Comparison of ENCODE assay signal across 12 cellular contexts in genomic region chr7:36127075-36127740, GRCh38. TPM values are rescaled to one million over a fixed set of nuclear protein-coding genes. Genes with fewer than 3 reads are reported as not detected.
DNase-seq lines count a peak whose midpoint lies in the region; ATAC-seq lines count a peak whose summit lies in the region.
"Had no signal": no experiment of that assay in that cellular context is flagged by ENCODE, and none has a peak within 500 bp of the region (broad histone marks: within the 10 kb centered on the region; RNA-seq: fewer than 3 reads in every experiment).

No MANE protein-coding gene starts in this region.

- WGBS in esophagus, 2 donors: 70 to 79% methylated on average over 4 of the region's 4 CpGs

- H3K9me3 Mint-ChIP-seq in activated naive CD4-positive, alpha-beta T cell treated with anti-CD3 and anti-CD28 coated beads for 36 hours: peaks cover 12% of the 10 kb centered on the region
- peaks cover 10 to 12% of the 10 kb centered on the region in 2 donors for H3K9me3 Mint-ChIP-seq in stimulated activated naive B cell treated with anti-CD40 and anti-IgM and Interleukin-4, amounts not matched to agents 10 μg/mL and 1 μg/mL and 100 μg/mL, for 72 hours
- H3K9me3 Mint-ChIP-seq: natural killer cell treated with Interleukin-12 subunit alpha and Interleukin-12 subunit beta and Interleukin-15 and Interleukin-18, amount 100 ng/mL, for 72 hours had no signal

- DNase-seq in NCI-H345 (lab: John Stamatoyannopoulos, UW) (peak; percentile 4), NCI-H345 treated with DMSO at 0.1 percent for 48 hours (lab: John Stamatoyannopoulos, UW; ENCODE audit: unreplicated experiment) (no peak), M059J (ENCODE audit: low read depth) (peak; percentile 19), NCI-H446 (lab: John Stamatoyannopoulos, UW) (no peak)
- no peak for DNase-seq in activated naive CD4-positive, alpha-beta T cell treated with anti-CD3 and anti-CD28 coated beads for 36 hours
- no peak for DNase-seq in stimulated activated naive B cell treated with anti-CD40 and anti-IgM and Interleukin-4, amounts not matched to agents 10 μg/mL and 1 μg/mL and 100 μg/mL, for 72 hours
- DNase-seq: activated CD8-positive, alpha-beta memory T cell treated with anti-CD3 and anti-CD28 coated beads, Interleukin-2, amount 50 U/mL, for 4 hours; NCI-H1436 had no signal

- peaks cover 5 to 13% of the 10 kb centered on the region in 2 donors for H3K4me1 ChIP-seq in esophagus (ENCODE audit: control insufficient read depth in 2 of 2, insufficient read depth in 2 of 2, low read length in 1 of 2)

- H3K27ac ChIP-seq in esophagus (ENCODE audit: low read depth in 2 of 2, low read length in 1 of 2) (peak overlapping the region; percentile 47 to 76), skin epidermis (peak overlapping the region in 13 of 21 experiments; percentile 27 to 81 (median 58))
- H3K27ac ChIP-seq: cardiac muscle cell had no signal

- no peak overlapping the region for H3K4me3 ChIP-seq in esophagus (ENCODE audit: low read depth in 1 of 2, low read length in 2 of 2)
- H3K4me3 ChIP-seq in skin epidermis: no peak overlapping the region
- H3K4me3 ChIP-seq: cardiac muscle cell had no signal

- intact Hi-C loops in activated naive CD4-positive, alpha-beta T cell treated with anti-CD3 and anti-CD28 coated beads for 36 hours (cut with micrococcal nuclease): no loop called here

- no peak overlapping the region for H3K4me3 Mint-ChIP-seq in activated naive CD4-positive, alpha-beta T cell treated with anti-CD3 and anti-CD28 coated beads for 36 hours
- H3K4me3 Mint-ChIP-seq in stimulated activated naive B cell treated with anti-CD40 and anti-IgM and Interleukin-4, amounts not matched to agents 10 μg/mL and 1 μg/mL and 100 μg/mL, for 72 hours: no peak overlapping the region
- H3K4me3 Mint-ChIP-seq: natural killer cell treated with Interleukin-12 subunit alpha and Interleukin-12 subunit beta and Interleukin-15 and Interleukin-18, amount 100 ng/mL, for 72 hours had no signal

- no peaks in the 10 kb centered on the region for H3K36me3 ChIP-seq in esophagus (ENCODE audit: control insufficient read depth in 2 of 2, insufficient read depth in 2 of 2, low read length in 1 of 2)
- H3K36me3 ChIP-seq: cardiac muscle cell had no signal

- ATAC-seq in stimulated activated naive B cell treated with anti-CD40 and anti-IgM and Interleukin-4, amounts not matched to agents 10 μg/mL and 1 μg/mL and 100 μg/mL, for 72 hours (replicated peaks): no peak

- no peak overlapping the region for H3K27ac Mint-ChIP-seq in activated naive CD4-positive, alpha-beta T cell treated with anti-CD3 and anti-CD28 coated beads for 36 hours
- H3K27ac Mint-ChIP-seq in stimulated activated naive B cell treated with anti-CD40 and anti-IgM and Interleukin-4, amounts not matched to agents 10 μg/mL and 1 μg/mL and 100 μg/mL, for 72 hours: no peak overlapping the region
- H3K27ac Mint-ChIP-seq: natural killer cell treated with Interleukin-12 subunit alpha and Interleukin-12 subunit beta and Interleukin-15 and Interleukin-18, amount 100 ng/mL, for 72 hours had no signal

- H3K27me3 Mint-ChIP-seq in activated naive CD4-positive, alpha-beta T cell treated with anti-CD3 and anti-CD28 coated beads for 36 hours (ENCODE audit: low read depth): peaks cover 3% of the 10 kb centered on the region
- peaks cover 7 to 16% of the 10 kb centered on the region in 2 donors for H3K27me3 Mint-ChIP-seq in stimulated activated naive B cell treated with anti-CD40 and anti-IgM and Interleukin-4, amounts not matched to agents 10 μg/mL and 1 μg/mL and 100 μg/mL, for 72 hours

- H3K27me3 ChIP-seq in esophagus (ENCODE audit: control insufficient read depth in 1 of 2, insufficient read depth in 2 of 2, low read length in 2 of 2): no peaks in the 10 kb centered on the region
- H3K27me3 ChIP-seq: cardiac muscle cell had no signal

- H3K36me3 Mint-ChIP-seq in activated naive CD4-positive, alpha-beta T cell treated with anti-CD3 and anti-CD28 coated beads for 36 hours (ENCODE audit: low read depth): peaks cover 2% of the 10 kb centered on the region
- H3K36me3 Mint-ChIP-seq in stimulated activated naive B cell treated with anti-CD40 and anti-IgM and Interleukin-4, amounts not matched to agents 10 μg/mL and 1 μg/mL and 100 μg/mL, for 72 hours: peaks cover 0 to 2% of the 10 kb centered on the region in 2 donors

- H3K4me1 Mint-ChIP-seq in activated naive CD4-positive, alpha-beta T cell treated with anti-CD3 and anti-CD28 coated beads for 36 hours (ENCODE audit: low read depth): no peaks in the 10 kb centered on the region
- H3K4me1 Mint-ChIP-seq in stimulated activated naive B cell treated with anti-CD40 and anti-IgM and Interleukin-4, amounts not matched to agents 10 μg/mL and 1 μg/mL and 100 μg/mL, for 72 hours: no peaks in the 10 kb centered on the region

- H3K9me3 ChIP-seq in esophagus (ENCODE audit: control insufficient read depth in 2 of 2, insufficient read depth in 1 of 2, low read depth in 1 of 2, low read length in 1 of 2): no peaks in the 10 kb centered on the region

- CTCF ChIA-PET in activated naive CD4-positive, alpha-beta T cell treated with anti-CD3 and anti-CD28 coated beads for 36 hours (lab: Charles Lee): no interaction called here

RNA-seq across cellular contexts. Expression of gene EEPD1, which starts 25.8 kb away (rescaled TPM):
- total RNA-seq in M059J (2014; rRNA removed; shearing (Covaris generic)): 12.3 and 24.3 TPM in 2 replicates
- polyA plus RNA-seq in esophagus: 10 to 100 TPM in 1 of 2 donors, 1 to 10 TPM in 1; 5.5 to 14.5 TPM
- total RNA-seq in activated naive CD4-positive, alpha-beta T cell treated with anti-CD3 and anti-CD28 coated beads for 36 hours: under 1 TPM; 0.49 to 0.50 TPM

Comparison
In these comparisons a context has a peak if more than half of its experiments do, and no peak if none do; other contexts are left out.
1. DNase-seq: peak in NCI-H345 (single experiment) and M059J (single experiment); none in NCI-H345 treated with DMSO at 0.1 percent for 48 hours (single experiment), NCI-H446 (0 of 2), activated naive CD4-positive, alpha-beta T cell treated with anti-CD3 and anti-CD28 coated beads for 36 hours (single experiment) and stimulated activated naive B cell treated with anti-CD40 and anti-IgM and Interleukin-4, amounts not matched to agents 10 μg/mL and 1 μg/mL and 100 μg/mL, for 72 hours (single experiment).